In the genomic region with DNA sequence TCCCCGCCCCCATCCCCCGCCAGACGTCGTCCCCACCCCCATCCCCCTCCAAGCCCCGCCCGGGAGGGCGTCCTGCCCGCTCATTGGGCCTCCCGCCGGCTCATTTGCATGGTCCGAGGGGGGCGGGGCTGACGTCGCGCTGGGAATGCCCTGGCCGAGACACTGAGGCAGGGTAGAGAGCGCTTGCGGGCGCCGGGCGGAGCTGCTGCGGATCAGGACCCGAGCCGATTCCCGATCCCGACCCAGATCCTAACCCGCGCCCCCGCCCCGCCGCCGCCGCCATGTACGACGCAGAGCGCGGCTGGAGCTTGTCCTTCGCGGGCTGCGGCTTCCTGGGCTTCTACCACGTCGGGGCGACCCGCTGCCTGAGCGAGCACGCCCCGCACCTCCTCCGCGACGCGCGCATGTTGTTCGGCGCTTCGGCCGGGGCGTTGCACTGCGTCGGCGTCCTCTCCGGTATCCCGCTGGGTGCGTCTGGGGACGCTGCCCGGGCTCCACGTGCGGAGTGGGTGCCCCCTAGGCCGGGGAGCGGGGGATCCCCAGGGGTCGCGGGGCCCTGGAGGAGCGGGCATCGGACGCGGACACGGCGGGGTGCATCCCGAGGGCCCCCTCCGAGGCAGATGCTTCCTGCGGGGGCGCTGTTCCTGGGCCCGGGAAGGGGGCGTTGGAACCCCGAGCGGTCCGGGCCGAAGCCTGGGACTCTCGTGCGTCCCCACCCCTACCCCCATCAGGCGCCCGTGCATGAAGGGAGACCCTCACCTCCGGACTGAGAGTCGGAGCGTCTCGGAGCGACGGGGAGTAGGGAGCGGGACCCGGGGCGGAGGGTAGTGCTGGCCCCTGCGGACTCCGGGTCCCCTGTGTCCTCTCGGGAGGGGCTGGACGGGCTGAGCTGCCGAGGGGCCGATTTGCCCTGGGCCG, we compare ENCODE assay signal across 8 cellular contexts. TPM values are rescaled to one million over a fixed set of nuclear protein-coding genes. Genes with fewer than 3 reads are reported as not detected.
A peak's percentile ranks its signal among the peaks of the same experiment; 100 is the strongest.
DNase-seq lines count a peak whose midpoint lies in the region; ATAC-seq lines count a peak whose summit lies in the region.

TSS of gene PNPLA3 (plus strand) at position 175 of the 918 bp plus-strand sequence. CDS start at position 282, 107 bp downstream.

- H3K9ac ChIP-seq in stomach smooth muscle (ENCODE audit: low read length in 2 of 2) = peak within 1 kb of the TSS in 1 of 2 donors; percentile 32

- no peaks in the 10 kb centered on the region for H3K9me3 Mint-ChIP-seq in activated naive CD4-positive, alpha-beta T cell treated with anti-CD3 and anti-CD28 coated beads, Interleukin-2, amount 50 U/mL, for 24 hours

- H3K27me3 ChIP-seq in MG63 (no peaks in the 10 kb centered on the region), stomach smooth muscle (ENCODE audit: control insufficient read depth in 1 of 2, insufficient read depth in 2 of 2, low read length in 2 of 2) (peaks cover 16 to 22% of the 10 kb centered on the region in 2 donors)

- H3K4me1 ChIP-seq in stomach smooth muscle (ENCODE audit: control insufficient read depth, insufficient read depth, low read length) = peaks cover 4% of the 10 kb centered on the region

- peak within 1 kb of the TSS; percentile 89 for H3K4me3 Mint-ChIP-seq in activated naive CD4-positive, alpha-beta T cell treated with anti-CD3 and anti-CD28 coated beads, Interleukin-2, amount 50 U/mL, for 24 hours

- peak within 1 kb of the TSS; percentile 83 for H3K4me3 ChIP-seq in MG63
- peak within 1 kb of the TSS; percentile 66 to 72 for H3K4me3 ChIP-seq in stomach smooth muscle (ENCODE audit: low read length in 2 of 2)

- no peaks in the 10 kb centered on the region for H3K36me3 Mint-ChIP-seq in activated naive CD4-positive, alpha-beta T cell treated with anti-CD3 and anti-CD28 coated beads, Interleukin-2, amount 50 U/mL, for 24 hours

- no peaks in the 10 kb centered on the region for H3K9me3 ChIP-seq in MG63
- no peaks in the 10 kb centered on the region for H3K9me3 ChIP-seq in stomach smooth muscle (ENCODE audit: control insufficient read depth in 2 of 2, low read length in 2 of 2)

- DNase-seq in DMS153 treated with DMSO at 0.1 percent for 48 hours (lab: John Stamatoyannopoulos, UW; ENCODE audit: unreplicated experiment) = peak; percentile 43
- peak; percentile 91 for DNase-seq in MG63
- peak; percentile 77 for DNase-seq in SKM-1 (lab: John Stamatoyannopoulos, UW; ENCODE audit: unreplicated experiment)
- DNase-seq in glomerular visceral epithelial cell (ENCODE audit: extremely low spot score) = peak; percentile 80
- peak; percentile 24 to 94 (median 79) for DNase-seq in nucleus accumbens (lab: John Stamatoyannopoulos, UW)

- peaks cover 3% of the 10 kb centered on the region for H3K27me3 Mint-ChIP-seq in activated naive CD4-positive, alpha-beta T cell treated with anti-CD3 and anti-CD28 coated beads, Interleukin-2, amount 50 U/mL, for 24 hours

- H3K36me3 ChIP-seq in MG63 = peaks cover 7% of the 10 kb centered on the region; the same call in 1 of the 2 replicates
- H3K36me3 ChIP-seq in stomach smooth muscle (ENCODE audit: control insufficient read depth in 2 of 2, insufficient read depth in 2 of 2, low read length in 2 of 2) = no peaks in the 10 kb centered on the region

- H3K4me1 Mint-ChIP-seq in activated naive CD4-positive, alpha-beta T cell treated with anti-CD3 and anti-CD28 coated beads, Interleukin-2, amount 50 U/mL, for 24 hours = peaks cover 4% of the 10 kb centered on the region

- no peak for ATAC-seq in GM19463 (IDR thresholded peaks at IDR 0.05; ENCODE audit: unreplicated experiment)

- no peak within 1 kb of the TSS for H3K27ac ChIP-seq in stomach smooth muscle (ENCODE audit: low read length)

- peak within 1 kb of the TSS; percentile 62 for H3K27ac Mint-ChIP-seq in activated naive CD4-positive, alpha-beta T cell treated with anti-CD3 and anti-CD28 coated beads, Interleukin-2, amount 50 U/mL, for 24 hours

RNA-seq across cellular contexts. Expression of gene PNPLA3, which starts in this region (rescaled TPM):
- total RNA-seq in MG63 (2014; rRNA removed; shearing (Covaris generic); ENCODE audit: low replicate concordance) = 4.1 and 6.7 TPM in 2 replicates
